Comparison of ENCODE assay signal across 11 cellular contexts in the genomic region with DNA sequence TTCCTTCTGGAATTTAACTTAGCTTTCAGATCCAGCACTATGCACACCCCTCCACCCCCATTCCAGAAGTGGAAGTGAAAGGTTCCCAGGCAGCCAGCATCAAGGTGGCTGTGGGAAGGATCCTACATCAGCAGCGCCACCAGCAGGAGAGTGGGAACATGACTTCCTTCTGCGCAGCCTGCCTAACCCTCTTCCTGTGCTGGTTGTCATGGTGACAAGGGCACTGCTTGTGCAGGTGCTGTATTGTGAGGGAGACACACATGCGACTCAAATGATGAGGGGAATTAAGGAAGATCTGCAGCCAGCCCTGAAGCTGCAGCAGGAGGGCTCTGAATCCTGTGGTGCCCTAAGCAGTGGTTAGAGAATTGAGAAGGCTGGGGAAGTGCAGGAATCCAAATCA.
DNase-seq lines count a peak whose midpoint lies in the region; ATAC-seq and TF ChIP-seq lines count a peak whose summit lies in the region.
"Had no signal": no experiment of that assay in that cellular context is flagged by ENCODE, and none has a peak within 500 bp of the region (broad histone marks: within the 10 kb centered on the region; RNA-seq: fewer than 3 reads in every experiment).

No MANE protein-coding gene starts in this region.

- DNase-seq in COR-L47 (lab: John Stamatoyannopoulos, UW): peak; percentile 39
- DNase-seq in SHP77 treated with DMSO at 0.1 percent for 48 hours (lab: John Stamatoyannopoulos, UW): peak; percentile 46
- DNase-seq in islet precursor cell: peak; percentile 92
- DNase-seq in NCI-H2171 treated with DMSO at 0.1 percent for 48 hours (lab: John Stamatoyannopoulos, UW): no peak
- no peak for DNase-seq in NCI-H2107 (lab: John Stamatoyannopoulos, UW)
- DNase-seq: effector CD4-positive, alpha-beta T cell; left ventricle myocardium superior; trophoblast cell had no signal

- ATAC-seq in HG03159 (IDR thresholded peaks at IDR 0.05; ENCODE audit: unreplicated experiment) (no peak), GM18511 (IDR thresholded peaks at IDR 0.05; ENCODE audit: unreplicated experiment) (no peak)
- ATAC-seq: left ventricle myocardium superior had no signal

- TF ChIP-seq CTCF in LNCAP (IDR thresholded peaks at IDR 0.05): peak; percentile 41; the same call in 1 of the 2 replicates

Comparison
In these comparisons a context has a peak if more than half of its experiments do, and no peak if none do; other contexts are left out.
1. DNase-seq: peak in COR-L47 (single experiment), SHP77 treated with DMSO at 0.1 percent for 48 hours (single experiment) and islet precursor cell (single experiment); none in NCI-H2171 treated with DMSO at 0.1 percent for 48 hours (single experiment) and NCI-H2107 (single experiment).